Comparison of ENCODE assay signal across 8 cellular contexts in genomic region chr13:52127783-52128702, GRCh38. TPM values are rescaled to one million over a fixed set of nuclear protein-coding genes. Genes with fewer than 3 reads are reported as not detected.
A peak's percentile ranks its signal among the peaks of the same experiment; 100 is the strongest.
DNase-seq lines count a peak whose midpoint lies in the region; ATAC-seq and TF ChIP-seq lines count a peak whose summit lies in the region.

No MANE protein-coding gene starts in this region.

- peaks cover 16% of the 10 kb centered on the region for H3K4me1 Mint-ChIP-seq in activated naive CD8-positive, alpha-beta T cell treated with anti-CD3 and anti-CD28 coated beads for 36 hours

- intact Hi-C loops in head of caudate nucleus (cut with DNase I), result loop anchor here (5.0 kb wide), 2 partner anchors 116 to 131 kb away; partner anchors contain the start of genes ALG11 and ATP7B
- intact Hi-C loops in ovary (cut with DNase I), result loop anchor here in 3 of 4 donors (10.0 kb wide), 2 partner anchors 123 to 313 kb away; no protein-coding TSS in a partner anchor
- intact Hi-C loops in uterus (cut with DNase I; ENCODE audit: low total_unique reads), result loop anchor here (10.0 kb wide), 1 partner anchor 313 kb away; no protein-coding TSS in a partner anchor

- 1% methylated on average over 33 of the region's 33 CpGs for WGBS in ovary, 3 donors

- DNase-seq in DMS 273 (lab: John Stamatoyannopoulos, UW; ENCODE audit: unreplicated experiment) (peak; percentile 81), M059J (ENCODE audit: low read depth) (peak; percentile 64), SK-MEL-5 (ENCODE audit: low read depth, low spot score) (peak; percentile 77), head of caudate nucleus (peak in 41 of 42 donors; percentile 17 to 86 (median 64)), ovary (peak; percentile 23 to 54 (median 43)), uterus (peak; percentile 47 to 54)
- peak; percentile 42 for DNase-seq in activated naive CD8-positive, alpha-beta T cell treated with anti-CD3 and anti-CD28 coated beads for 36 hours

- H3K27me3 Mint-ChIP-seq in activated naive CD8-positive, alpha-beta T cell treated with anti-CD3 and anti-CD28 coated beads for 36 hours, result peaks cover 18% of the 10 kb centered on the region

- TF ChIP-seq POLR2A in ovary (IDR thresholded peaks at IDR 0.05), result no peak
- TF ChIP-seq POLR2A in uterus (IDR thresholded peaks at IDR 0.05), result no peak

- ATAC-seq in GM21529 (IDR thresholded peaks at IDR 0.05; ENCODE audit: unreplicated experiment), result peak; percentile 60

- no peaks in the 10 kb centered on the region for H3K9me3 ChIP-seq in ovary
- no peaks in the 10 kb centered on the region for H3K9me3 ChIP-seq in uterus

- H3K4me1 ChIP-seq in ovary (ENCODE audit: insufficient read depth) (no peaks in the 10 kb centered on the region), uterus (no peaks in the 10 kb centered on the region)

- H3K27ac ChIP-seq in ovary (no peak overlapping the region), uterus (peak overlapping the region; percentile 50)

- peaks cover 2% of the 10 kb centered on the region for H3K36me3 Mint-ChIP-seq in activated naive CD8-positive, alpha-beta T cell treated with anti-CD3 and anti-CD28 coated beads for 36 hours

- peak overlapping the region; percentile 80 for H3K4me3 Mint-ChIP-seq in activated naive CD8-positive, alpha-beta T cell treated with anti-CD3 and anti-CD28 coated beads for 36 hours

- in situ Hi-C loops in SK-MEL-5 (cut with HindIII; ENCODE audit: low pct_unique_long_range_greater_than_20kb, low sequenced_read_pairs), result no loop called here

- no peak overlapping the region for H3K27ac Mint-ChIP-seq in activated naive CD8-positive, alpha-beta T cell treated with anti-CD3 and anti-CD28 coated beads for 36 hours

- no peak for TF ChIP-seq EP300 in ovary (IDR thresholded peaks at IDR 0.05)

- no peaks in the 10 kb centered on the region for H3K9me3 Mint-ChIP-seq in activated naive CD8-positive, alpha-beta T cell treated with anti-CD3 and anti-CD28 coated beads for 36 hours

- H3K27me3 ChIP-seq in ovary, result no peaks in the 10 kb centered on the region
- no peaks in the 10 kb centered on the region for H3K27me3 ChIP-seq in uterus

- H3K4me3 ChIP-seq in ovary, result peak overlapping the region; percentile 61
- H3K4me3 ChIP-seq in uterus, result peak overlapping the region; percentile 49 to 64

- H3K36me3 ChIP-seq in ovary, result no peaks in the 10 kb centered on the region
- H3K36me3 ChIP-seq in uterus, result no peaks in the 10 kb centered on the region

- peak; percentile 18 to 50 (median 43) for TF ChIP-seq CTCF in ovary (IDR thresholded peaks at IDR 0.05)
- TF ChIP-seq CTCF in uterus (IDR thresholded peaks at IDR 0.05), result peak; percentile 83 to 87 (median 84)

RNA-seq across cellular contexts. Expression of gene NEK5, which starts 0.8 kb away (rescaled TPM):
- total RNA-seq in M059J (2014; rRNA removed; shearing (Covaris generic)), result not detected in 2 replicates
- 0.05 and 0.08 TPM in 2 replicates for total RNA-seq in SK-MEL-5 (2014; rRNA removed; shearing (Covaris generic))
- 0.18 TPM in 1 of 2 replicates, not detected in the other for polyA plus RNA-seq in SK-MEL-5 (2015; cell fraction: cytosol; rRNA removed)
- polyA plus RNA-seq in SK-MEL-5 (2015; cell fraction: nucleus; rRNA removed), result 0.22 TPM in 1 of 2 replicates, not detected in the other
- total RNA-seq in activated naive CD8-positive, alpha-beta T cell treated with anti-CD3 and anti-CD28 coated beads for 36 hours, result under 1 TPM in 1 of 2 experiments, not detected in 1; 0.10 TPM
- 10 to 100 TPM in 1 of 7 donors, 1 to 10 TPM in 1, under 1 TPM in 4, not detected in 1; 0.18 to 12.4 (median 0.58) TPM for total RNA-seq in ovary
- under 1 TPM; 0.13 TPM for polyA plus RNA-seq in ovary
- total RNA-seq in uterus, result 1 to 10 TPM in 3 of 4 donors, under 1 TPM in 1; 0.76 to 7.9 (median 3.5) TPM

RNA-seq across cellular contexts. Expression of gene NEK3, which starts 31.4 kb away (rescaled TPM):
- total RNA-seq in M059J (2014; rRNA removed; shearing (Covaris generic)), result 2.2 and 4.2 TPM in 2 replicates
- 7.6 and 8.1 TPM in 2 replicates for total RNA-seq in SK-MEL-5 (2014; rRNA removed; shearing (Covaris generic))
- polyA plus RNA-seq in SK-MEL-5 (2015; cell fraction: cytosol; rRNA removed), result 4.1 and 5.8 TPM in 2 replicates
- polyA plus RNA-seq in SK-MEL-5 (2015; cell fraction: nucleus; rRNA removed), result 40.9 and 51.3 TPM in 2 replicates
- 1 to 10 TPM; 1.5 to 2.5 TPM for total RNA-seq in activated naive CD8-positive, alpha-beta T cell treated with anti-CD3 and anti-CD28 coated beads for 36 hours
- total RNA-seq in ovary, result 10 to 100 TPM in 5 of 7 donors, 1 to 10 TPM in 2; 7.1 to 15.8 (median 11.3) TPM
- polyA plus RNA-seq in ovary, result 10 to 100 TPM; 14.8 to 17.4 TPM
- total RNA-seq in uterus, result 10 to 100 TPM; 16.1 to 95.0 (median 21.9) TPM

Comparison
In these comparisons a context has a peak if more than half of its experiments do, and no peak if none do; other contexts are left out.
1. H3K27ac ChIP-seq: peak in uterus (2 of 2); none in ovary (0 of 2).
2. Peak in every context shown above with its lines, with median percentiles within 50 percentile points of each other: DNase-seq.